Comparison of ENCODE assay signal across 8 cellular contexts in the genomic region with DNA sequence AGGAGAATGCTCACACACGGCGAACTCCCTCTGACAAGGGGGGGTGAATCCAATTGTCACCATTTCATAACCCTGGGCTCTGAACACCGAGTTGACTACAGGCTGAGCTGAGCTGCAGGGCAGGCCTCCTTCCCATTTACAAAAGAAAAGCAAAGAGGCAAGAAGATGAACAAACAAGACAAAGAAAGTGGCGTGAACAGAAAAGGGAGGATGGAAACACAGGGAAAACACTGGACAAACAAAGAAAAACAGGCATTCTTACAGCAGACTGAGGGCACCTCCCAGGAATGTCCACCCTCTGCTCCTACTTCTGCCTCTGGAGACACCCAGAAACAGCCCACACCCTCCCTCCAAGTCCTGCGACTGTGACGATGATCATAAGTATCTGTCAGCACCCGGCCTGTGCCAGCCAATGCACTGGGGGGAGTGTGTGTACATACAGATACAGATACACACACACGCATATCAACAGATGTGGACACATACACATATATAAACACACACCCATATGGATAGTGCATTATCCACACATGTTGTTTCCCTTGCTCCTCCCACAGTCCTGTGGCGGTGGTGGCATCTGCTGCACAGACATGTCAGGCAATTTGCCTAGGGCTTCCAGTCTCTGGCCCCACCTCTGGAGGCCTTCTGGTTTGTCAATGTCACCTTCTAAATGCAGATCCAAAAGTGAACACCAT.
DNase-seq lines count a peak whose midpoint lies in the region; ATAC-seq and TF ChIP-seq lines count a peak whose summit lies in the region.

No MANE protein-coding gene starts in this region.

- peak; percentile 28 for ATAC-seq in activated CD8-positive, alpha-beta memory T cell treated with anti-CD3 and anti-CD28 coated beads, Interleukin-2, amount 10 ng/mL, durations not matched to agents 7 days and 5 days
- ATAC-seq in GM21619 (IDR thresholded peaks at IDR 0.05; ENCODE audit: unreplicated experiment) (no peak), GM19351 (IDR thresholded peaks at IDR 0.05; ENCODE audit: unreplicated experiment) (no peak)

- H3K9me3 Mint-ChIP-seq in activated CD8-positive, alpha-beta memory T cell treated with anti-CD3 and anti-CD28 coated beads, Interleukin-2, amount 10 ng/mL, durations not matched to agents 7 days and 5 days (ENCODE audit: low read depth), result no peaks in the 10 kb centered on the region

- H3K27me3 ChIP-seq in adrenal gland, result no peaks in the 10 kb centered on the region
- H3K27me3 ChIP-seq in hepatocyte, result no peaks in the 10 kb centered on the region

- no peaks in the 10 kb centered on the region for H3K27me3 Mint-ChIP-seq in activated CD8-positive, alpha-beta memory T cell treated with anti-CD3 and anti-CD28 coated beads, Interleukin-2, amount 10 ng/mL, durations not matched to agents 7 days and 5 days

- H3K4me1 Mint-ChIP-seq in activated CD8-positive, alpha-beta memory T cell treated with anti-CD3 and anti-CD28 coated beads, Interleukin-2, amount 10 ng/mL, durations not matched to agents 7 days and 5 days, result peaks cover 56% of the 10 kb centered on the region

- H3K9me2 ChIP-seq in hepatocyte (replicated peaks; ENCODE audit: insufficient read depth), result no peaks in the 10 kb centered on the region

- TF ChIP-seq POLR2A in adrenal gland (IDR thresholded peaks at IDR 0.05), result no peak

- H3K27ac Mint-ChIP-seq in activated CD8-positive, alpha-beta memory T cell treated with anti-CD3 and anti-CD28 coated beads, Interleukin-2, amount 10 ng/mL, durations not matched to agents 7 days and 5 days, result peak overlapping the region; percentile 89

- peak overlapping the region in 4 of 5 donors; percentile 7 to 82 (median 58) for H3K27ac ChIP-seq in adrenal gland
- peak overlapping the region; percentile 8 for H3K27ac ChIP-seq in hepatocyte
- H3K27ac ChIP-seq in substantia nigra (ENCODE audit: low read depth, low read length, poor library complexity, severe bottlenecking), result peak overlapping the region; percentile 95

- no peak for TF ChIP-seq CTCF in adrenal gland (IDR thresholded peaks at IDR 0.05)
- TF ChIP-seq CTCF in hepatocyte (IDR thresholded peaks at IDR 0.05; ENCODE audit: poor library complexity), result no peak

- H3K36me3 ChIP-seq in adrenal gland (replicated peaks in 1 of 2) (peaks cover 0 to 14% of the 10 kb centered on the region in 2 donors), hepatocyte (replicated peaks; ENCODE audit: insufficient read depth, low read depth) (no peaks in the 10 kb centered on the region)

- no peak overlapping the region for H3K4me3 ChIP-seq in adrenal gland
- no peak overlapping the region for H3K4me3 ChIP-seq in hepatocyte

- peaks cover 75% of the 10 kb centered on the region for H3K79me2 ChIP-seq in hepatocyte

- no peaks in the 10 kb centered on the region for H3K9me3 ChIP-seq in adrenal gland (replicated peaks in 1 of 3)
- no peaks in the 10 kb centered on the region for H3K9me3 ChIP-seq in hepatocyte (ENCODE audit: low read depth)

- no peak overlapping the region for H3K4me2 ChIP-seq in hepatocyte

- no peak overlapping the region for H3K4me3 Mint-ChIP-seq in activated CD8-positive, alpha-beta memory T cell treated with anti-CD3 and anti-CD28 coated beads, Interleukin-2, amount 10 ng/mL, durations not matched to agents 7 days and 5 days

- H2AFZ ChIP-seq in hepatocyte, result no peak overlapping the region

- CTCF ChIA-PET in activated CD8-positive, alpha-beta memory T cell treated with anti-CD3 and anti-CD28 coated beads, Interleukin-2, amount 10 ng/mL, durations not matched to agents 7 days and 5 days (lab: Charles Lee), result interaction anchor here (0.7 to 3.4 kb wide), 11 partner anchors 11 to 68 kb away, joined by 3 to 16 read pairs (median 4); no protein-coding TSS in a partner anchor

- H3K36me3 Mint-ChIP-seq in activated CD8-positive, alpha-beta memory T cell treated with anti-CD3 and anti-CD28 coated beads, Interleukin-2, amount 10 ng/mL, durations not matched to agents 7 days and 5 days, result peaks cover 41% of the 10 kb centered on the region

- DNase-seq in activated CD8-positive, alpha-beta memory T cell treated with anti-CD3 and anti-CD28 coated beads, Interleukin-2, amount 10 ng/mL, durations not matched to agents 7 days and 5 days, result no peak
- DNase-seq in activated CD8-positive, alpha-beta memory T cell treated with anti-CD3 and anti-CD28 coated beads for 24 hours, result no peak
- no peak for DNase-seq in adrenal gland
- DNase-seq in hepatocyte (ENCODE audit: low spot score), result no peak
- peak in 1 of 49 donors; percentile 32 for DNase-seq in substantia nigra (lab: John Stamatoyannopoulos, UW)
- DNase-seq in NOMO-1 treated with DMSO at 0.1 percent for 48 hours (lab: John Stamatoyannopoulos, UW; ENCODE audit: unreplicated experiment), result no peak

- intact Hi-C loops in adrenal gland (cut with DNase I), result no loop called here

- H3K4me1 ChIP-seq in adrenal gland (replicated peaks in 1 of 2), result peaks cover 52 to 87% of the 10 kb centered on the region in 2 donors
- H3K4me1 ChIP-seq in hepatocyte (ENCODE audit: insufficient read depth), result peaks cover 7% of the 10 kb centered on the region

- 39 to 61% (median 49%) methylated on average over 8 to 9 of the region's 9 CpGs for WGBS in adrenal gland, 4 donors
- 80% methylated on average over 9 of the region's 9 CpGs for WGBS in hepatocyte (ENCODE audit: low lambda C conversion rate, missing lambda C conversion rate)

- H4K20me1 ChIP-seq in hepatocyte (ENCODE audit: insufficient read depth, poor library complexity, severe bottlenecking), result peaks cover 11% of the 10 kb centered on the region

Comparison
In these comparisons a context has a peak if more than half of its experiments do, and no peak if none do; other contexts are left out.
1. H3K27ac ChIP-seq: peak in every context shown above with its lines; median percentile 95 in substantia nigra; 58 in adrenal gland; 8 in hepatocyte.